Comparison of ENCODE assay signal across 9 cellular contexts in the genomic region with DNA sequence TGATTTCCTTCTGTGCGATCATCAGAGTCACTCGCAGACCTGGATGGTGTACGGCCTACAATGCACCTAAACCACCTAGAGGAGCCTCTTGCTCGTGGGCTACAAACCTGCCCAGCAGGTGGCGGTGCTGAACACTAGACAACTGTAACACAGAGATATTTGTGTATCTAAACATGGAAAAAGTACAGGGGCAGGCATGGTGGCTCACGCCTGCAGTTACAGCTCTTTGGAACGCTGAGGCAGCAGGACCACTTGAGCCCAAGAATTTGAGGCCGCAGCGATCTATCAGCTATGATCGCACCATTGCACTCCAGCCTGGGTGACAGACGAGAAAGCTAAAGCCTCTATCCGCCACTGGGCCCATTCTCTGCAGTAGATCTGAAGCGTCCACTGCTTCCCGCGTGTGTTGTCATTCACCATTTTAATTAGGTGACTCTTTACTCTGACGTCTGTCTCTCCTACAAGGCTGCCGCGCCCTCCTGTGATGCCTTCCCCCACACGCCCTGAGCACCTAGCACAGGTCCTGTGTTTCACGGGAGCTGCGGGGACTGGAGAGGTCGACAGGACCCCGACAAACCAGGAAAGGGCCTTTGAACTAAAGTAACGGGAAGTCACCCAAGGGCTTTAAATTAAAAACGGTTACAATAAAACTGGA. TPM values are rescaled to one million over a fixed set of nuclear protein-coding genes. Genes with fewer than 3 reads are reported as not detected.
A peak's percentile ranks its signal among the peaks of the same experiment; 100 is the strongest.
DNase-seq lines count a peak whose midpoint lies in the region; ATAC-seq, FAIRE-seq and TF ChIP-seq lines count a peak whose summit lies in the region.
"Had no signal": no experiment of that assay in that cellular context is flagged by ENCODE, and none has a peak within 500 bp of the region (broad histone marks: within the 10 kb centered on the region; RNA-seq: fewer than 3 reads in every experiment).

No MANE protein-coding gene starts in this region.

- WGBS in prostate gland, result 4% methylated on average over 25 of the region's 25 CpGs

- intact Hi-C loops in Right ventricle myocardium superior (cut with DNase I), result no loop called here
- intact Hi-C loops in prostate gland (cut with DNase I), result no loop called here

- TF ChIP-seq POLR2A in prostate gland (IDR thresholded peaks at IDR 0.05), result no peak

- peak overlapping the region; percentile 96 for H3K9ac ChIP-seq in HUES48 (ENCODE audit: low read depth, low read length)

- peak overlapping the region; percentile 94 for H3K4me3 ChIP-seq in HUES48 (ENCODE audit: low read depth, low read length)
- peak overlapping the region; percentile 70 to 96 for H3K4me3 ChIP-seq in prostate gland

- H3K9me3 ChIP-seq in HUES48 (ENCODE audit: control insufficient read depth, insufficient read depth, low read length) (no peaks in the 10 kb centered on the region), prostate gland (no peaks in the 10 kb centered on the region)

- H3K4me1 ChIP-seq in HUES48 (ENCODE audit: control insufficient read depth, insufficient read depth, low read length) (no peaks in the 10 kb centered on the region), prostate gland (replicated peaks) (peaks cover 6% of the 10 kb centered on the region)

- H3K36me3 ChIP-seq in HUES48 (ENCODE audit: control insufficient read depth, insufficient read depth, low read length) (peaks cover 32% of the 10 kb centered on the region), prostate gland (no peaks in the 10 kb centered on the region)

- no peaks in the 10 kb centered on the region for H3K27me3 ChIP-seq in HUES48 (ENCODE audit: control insufficient read depth, insufficient read depth, low read length)
- H3K27me3 ChIP-seq in prostate gland (replicated peaks; ENCODE audit: insufficient read depth), result no peaks in the 10 kb centered on the region

- FAIRE-seq in urothelium cell line (lab: Jason Lieb, UNC), result no peak
- FAIRE-seq: colon had no signal

- peak; percentile 83 for DNase-seq in COLO668 (lab: John Stamatoyannopoulos, UW; ENCODE audit: unreplicated experiment)
- DNase-seq in RWPE1 (ENCODE audit: low spot score), result peak; percentile 64
- peak; percentile 89 for DNase-seq in activated naive CD4-positive, alpha-beta T cell treated with Interleukin-2 at 50 U/mL for 16 hours
- peak; percentile 86 for DNase-seq in Right ventricle myocardium superior
- DNase-seq in prostate gland (ENCODE audit: low spot score), result peak; percentile 80
- DNase-seq in urothelium cell line (ENCODE audit: low spot score), result peak; percentile 53

- TF ChIP-seq CTCF in RWPE1 (conservative IDR thresholded peaks at IDR 0.05; ENCODE audit: low read depth) (peak; percentile 87), prostate gland (IDR thresholded peaks at IDR 0.05) (peak; percentile 37 to 79 (median 70))

- CTCF ChIA-PET in RWPE1 (lab: Yijun Ruan, JAX), result interaction anchor here (0.5 to 1.8 kb wide), 10 partner anchors 12 to 1070 kb away, joined by 3 to 14 read pairs (median 3); no protein-coding TSS in a partner anchor

- POLR2A ChIA-PET in RWPE1 (lab: Yijun Ruan, JAX; ENCODE audit: low non-redundant PET), result interaction anchor here (0.6 to 1.1 kb wide), 4 partner anchors 12 to 33 kb away, joined by 3 to 8 read pairs (median 4); a partner anchor contains a TSS

- H3K27ac ChIP-seq in HUES48 (ENCODE audit: low read depth, low read length) (peak overlapping the region; percentile 96), RWPE1 (peak overlapping the region; percentile 92), prostate gland (peak overlapping the region; percentile 96 to 98)

- ATAC-seq in GM19397 (IDR thresholded peaks at IDR 0.05; ENCODE audit: unreplicated experiment) (peak; percentile 28), Right ventricle myocardium superior (ENCODE audit: poor library complexity) (peak; percentile 30)

RNA-seq across cellular contexts. Expression of a gene that starts 0.8 kb away (rescaled TPM):
- total RNA-seq in Right ventricle myocardium superior, result 38.5 TPM
- 10 to 100 TPM; 53.5 to 78.5 TPM for total RNA-seq in prostate gland

RNA-seq across cellular contexts. Expression of a gene that starts 0.8 kb away (rescaled TPM):
- total RNA-seq in Right ventricle myocardium superior, result 44.8 TPM
- total RNA-seq in prostate gland, result 10 to 100 TPM; 52.8 to 57.6 TPM

RNA-seq across cellular contexts. Expression of a gene that starts 28.8 kb away (rescaled TPM):
- total RNA-seq in Right ventricle myocardium superior (not detected), prostate gland (1 to 10 TPM in 1 of 2 donors, not detected in 1; 9.4 TPM)

RNA-seq across cellular contexts. Expression of a gene that starts 31.2 kb away (rescaled TPM):
- total RNA-seq in Right ventricle myocardium superior (2.5 TPM), prostate gland (1 to 10 TPM; 7.2 to 7.4 TPM)

RNA-seq across cellular contexts. Expression of a gene that starts 39.3 kb away (rescaled TPM):
- total RNA-seq in Right ventricle myocardium superior (not detected), prostate gland (1 to 10 TPM in 1 of 2 donors, not detected in 1; 6.6 TPM)

Comparison
In these comparisons a context has a peak if more than half of its experiments do, and no peak if none do; other contexts are left out.
1. Peak in every context shown above with its lines: DNase-seq, ATAC-seq, H3K4me3 ChIP-seq and H3K27ac ChIP-seq.